7 cellular contexts compared by ENCODE assay signal in genomic region chr14:21105095-21105494, GRCh38. TPM values are rescaled to one million over a fixed set of nuclear protein-coding genes. Genes with fewer than 3 reads are reported as not detected.
DNase-seq lines count a peak whose midpoint lies in the region; ATAC-seq, FAIRE-seq and TF ChIP-seq lines count a peak whose summit lies in the region.

No MANE protein-coding gene starts in this region.

- ATAC-seq in WTC11, result no peak
- no peak for ATAC-seq in stimulated activated memory B cell treated with anti-CD40 and anti-IgM and Interleukin-4, amounts not matched to agents 10 μg/mL and 1 μg/mL and 100 μg/mL, for 72 hours

- H3K27me3 ChIP-seq in HUES64 (ENCODE audit: insufficient read depth, low read length) (no peaks in the 10 kb centered on the region), keratinocyte (ENCODE audit: control insufficient read depth, extremely low read depth, insufficient read depth, low read length) (no peaks in the 10 kb centered on the region)

- H3K4me3 Mint-ChIP-seq in WTC11, result peak overlapping the region; percentile 93
- H3K4me3 Mint-ChIP-seq in stimulated activated memory B cell treated with anti-CD40 and anti-IgM and Interleukin-4, amounts not matched to agents 10 μg/mL and 1 μg/mL and 100 μg/mL, for 72 hours, result no peak overlapping the region

- H3K9me1 ChIP-seq in keratinocyte (ENCODE audit: control insufficient read depth, extremely low read depth, insufficient read depth, low read length), result no peaks in the 10 kb centered on the region

- H3K4me2 ChIP-seq in keratinocyte (ENCODE audit: control insufficient read depth, extremely low read depth, insufficient read depth, low read depth, low read length), result peak overlapping the region; percentile 0

- peak overlapping the region; percentile 99; the same call in 1 of the 2 replicates for H3K9ac ChIP-seq in HUES64 (ENCODE audit: low read depth, low read length)
- no peak overlapping the region for H3K9ac ChIP-seq in keratinocyte (ENCODE audit: control insufficient read depth, extremely low read depth, insufficient read depth, low read length)

- peak overlapping the region; percentile 87; the same call in 1 of the 2 replicates for H3K27ac Mint-ChIP-seq in WTC11
- H3K27ac Mint-ChIP-seq in stimulated activated memory B cell treated with anti-CD40 and anti-IgM and Interleukin-4, amounts not matched to agents 10 μg/mL and 1 μg/mL and 100 μg/mL, for 72 hours, result peak overlapping the region; percentile 76

- CTCF ChIA-PET in WTC11 (lab: Charles Lee), result interaction anchor here (0.8 to 8.6 kb wide), 23 partner anchors 10 to 570 kb away, joined by 3 to 321 read pairs (median 5); partner anchors contain the start of genes ARHGEF40 and NDRG2

- H3K4me1 ChIP-seq in HUES64 (ENCODE audit: insufficient read depth, low read length) (peaks cover 46% of the 10 kb centered on the region), keratinocyte (ENCODE audit: control insufficient read depth, extremely low read depth, insufficient read depth, low read length) (peaks cover 69% of the 10 kb centered on the region)

- TF ChIP-seq CTCF in WTC11 (IDR thresholded peaks at IDR 0.05), result no peak
- no peak for TF ChIP-seq CTCF in keratinocyte (optimal IDR thresholded peaks at IDR 0.05 in 1 of 3, IDR thresholded peaks at IDR 0.05 in 1 of 3, conservative IDR thresholded peaks at IDR 0.05 in 1 of 3; ENCODE audit: extremely low read depth in 1 of 3, insufficient read depth in 2 of 3, low read length in 3 of 3)

- no peaks in the 10 kb centered on the region for H3K27me3 Mint-ChIP-seq in WTC11 (ENCODE audit: low read depth)
- peaks cover 19% of the 10 kb centered on the region for H3K27me3 Mint-ChIP-seq in stimulated activated memory B cell treated with anti-CD40 and anti-IgM and Interleukin-4, amounts not matched to agents 10 μg/mL and 1 μg/mL and 100 μg/mL, for 72 hours

- FAIRE-seq in keratinocyte (lab: Jason Lieb, UNC), result no peak

- no peak overlapping the region for H2AFZ ChIP-seq in keratinocyte (ENCODE audit: control insufficient read depth, low read length)

- H3K9me3 Mint-ChIP-seq in WTC11, result no peaks in the 10 kb centered on the region
- H3K9me3 Mint-ChIP-seq in stimulated activated memory B cell treated with anti-CD40 and anti-IgM and Interleukin-4, amounts not matched to agents 10 μg/mL and 1 μg/mL and 100 μg/mL, for 72 hours, result no peaks in the 10 kb centered on the region

- peaks cover 14% of the 10 kb centered on the region for H3K79me2 ChIP-seq in keratinocyte (ENCODE audit: control insufficient read depth, insufficient read depth, low read length)

- no peak for DNase-seq in WTC11 (ENCODE audit: low spot score)
- no peak for DNase-seq in keratinocyte (ENCODE audit: low read depth, low spot score)
- no peak for DNase-seq in T-helper 9 cell
- DNase-seq in NCI-H187 treated with DMSO at 0.1 percent for 48 hours (lab: John Stamatoyannopoulos, UW), result no peak
- no peak for DNase-seq in NCI-H2081 (lab: John Stamatoyannopoulos, UW)

- no peak overlapping the region; the same call in 1 of the 2 replicates for H3K27ac ChIP-seq in HUES64 (ENCODE audit: low read depth, low read length)
- H3K27ac ChIP-seq in keratinocyte (ENCODE audit: control insufficient read depth, insufficient read depth, low read length), result no peak overlapping the region

- H3K4me1 Mint-ChIP-seq in WTC11, result peaks cover 72% of the 10 kb centered on the region
- H3K4me1 Mint-ChIP-seq in stimulated activated memory B cell treated with anti-CD40 and anti-IgM and Interleukin-4, amounts not matched to agents 10 μg/mL and 1 μg/mL and 100 μg/mL, for 72 hours, result peaks cover 34% of the 10 kb centered on the region

- no peaks in the 10 kb centered on the region for H4K20me1 ChIP-seq in keratinocyte (ENCODE audit: control insufficient read depth, extremely low read depth, insufficient read depth, low read length)

- H3K36me3 ChIP-seq in HUES64 (ENCODE audit: insufficient read depth, low read length) (no peaks in the 10 kb centered on the region), keratinocyte (ENCODE audit: control insufficient read depth in 2 of 2, extremely low read depth in 1 of 2, insufficient read depth in 2 of 2, low read length in 2 of 2) (no peaks in the 10 kb centered on the region)

- dilution Hi-C loops in keratinocyte (cut with MboI; ENCODE audit: extremely low pct_ligation_motif_present, low sequenced_read_pairs), result no loop called here

- H3K36me3 Mint-ChIP-seq in WTC11, result no peaks in the 10 kb centered on the region
- H3K36me3 Mint-ChIP-seq in stimulated activated memory B cell treated with anti-CD40 and anti-IgM and Interleukin-4, amounts not matched to agents 10 μg/mL and 1 μg/mL and 100 μg/mL, for 72 hours, result no peaks in the 10 kb centered on the region

- peak overlapping the region; percentile 77; the same call in 1 of the 2 replicates for H3K4me3 ChIP-seq in HUES64 (ENCODE audit: low read length)
- no peak overlapping the region for H3K4me3 ChIP-seq in keratinocyte (ENCODE audit: control insufficient read depth in 2 of 3, extremely low read depth in 1 of 3, insufficient read depth in 2 of 3, low read depth in 1 of 3, low read length in 3 of 3)

- H3K9me3 ChIP-seq in HUES64 (ENCODE audit: insufficient read depth, low read depth, low read length) (no peaks in the 10 kb centered on the region), keratinocyte (ENCODE audit: control insufficient read depth, low read depth, low read length) (no peaks in the 10 kb centered on the region)

- POLR2A ChIA-PET in WTC11 (lab: Charles Lee), result interaction anchor here (0.6 to 3.9 kb wide), 6 partner anchors 11 to 36 kb away, joined by 3 to 40 read pairs (median 6); partner anchors contain the start of gene ARHGEF40

- WGBS in HUES64, result 98% methylated on average over 8 of the region's 8 CpGs

TF ChIP-seq in WTC11, 78 proteins besides CTCF, POLR2A, EP300 and RAD21 (continues in another document):
- TF ChIP-seq TEAD1 (CRISPR knock-in tag; IDR thresholded peaks at IDR 0.05), result no peak

RNA-seq across cellular contexts. Expression of gene TMEM253, which starts 4.2 kb away (rescaled TPM):
- polyA plus RNA-seq in HUES64 (2013, experiment 1 of 2), result 1.5 TPM
- 0.63 TPM for polyA plus RNA-seq in HUES64 (2013, experiment 2 of 2)
- total RNA-seq in WTC11 (2021), result 1.7 to 2.2 TPM (median 1.9 TPM) in 3 replicates
- 1.1 to 1.4 TPM (median 1.3 TPM) in 3 replicates for polyA plus RNA-seq in keratinocyte
- polyA plus RNA-seq in keratinocyte (2011; ENCODE audit: low read depth), result 1.2 TPM
- polyA plus RNA-seq in keratinocyte (2011; cell fraction: cytosol; rRNA removed), result 0.74 and 1.1 TPM in 2 replicates
- 1.7 and 1.8 TPM in 2 replicates for polyA plus RNA-seq in keratinocyte (2011; cell fraction: nucleus; rRNA removed)
- polyA plus RNA-seq in keratinocyte (2012; ENCODE audit: low replicate concordance), result 1.4 and 2.1 TPM in 2 replicates
- polyA minus RNA-seq in keratinocyte, result 0.63 to 1.9 TPM (median 1.2 TPM) in 3 replicates
- not detected for polyA minus RNA-seq in keratinocyte (2011; cell fraction: cytosol; rRNA and poly(A)+ RNA removed)
- polyA minus RNA-seq in keratinocyte (2011; cell fraction: nucleus; rRNA and poly(A)+ RNA removed), result 0.53 TPM in 1 of 2 replicates, not detected in the other

RNA-seq across cellular contexts. Expression of gene ZNF219, which starts 6.6 kb away (rescaled TPM):
- polyA plus RNA-seq in HUES64 (2013, experiment 1 of 2), result 83.6 TPM
- polyA plus RNA-seq in HUES64 (2013, experiment 2 of 2), result 87.7 TPM
- 149 to 154 TPM (median 149 TPM) in 3 replicates for total RNA-seq in WTC11 (2021)
- polyA plus RNA-seq in keratinocyte, result 23.1 to 35.3 TPM (median 24.8 TPM) in 3 replicates
- polyA plus RNA-seq in keratinocyte (2011; ENCODE audit: low read depth), result 3.3 TPM
- 13.6 and 54.2 TPM in 2 replicates for polyA plus RNA-seq in keratinocyte (2011; cell fraction: cytosol; rRNA removed)
- polyA plus RNA-seq in keratinocyte (2011; cell fraction: nucleus; rRNA removed), result 92.2 and 119 TPM in 2 replicates
- 23.8 and 28.7 TPM in 2 replicates for polyA plus RNA-seq in keratinocyte (2012; ENCODE audit: low replicate concordance)
- 16.3 to 21.7 TPM (median 21.3 TPM) in 3 replicates for polyA minus RNA-seq in keratinocyte
- polyA minus RNA-seq in keratinocyte (2011; cell fraction: cytosol; rRNA and poly(A)+ RNA removed), result 57.2 TPM
- polyA minus RNA-seq in keratinocyte (2011; cell fraction: nucleus; rRNA and poly(A)+ RNA removed), result 23.7 and 26.5 TPM in 2 replicates

RNA-seq across cellular contexts. Expression of gene ARHGEF40, which starts 35.0 kb away (rescaled TPM):
- 43.1 TPM for polyA plus RNA-seq in HUES64 (2013, experiment 1 of 2)
- polyA plus RNA-seq in HUES64 (2013, experiment 2 of 2), result 44.1 TPM
- 58.6 to 74.2 TPM (median 58.8 TPM) in 3 replicates for total RNA-seq in WTC11 (2021)
- polyA plus RNA-seq in keratinocyte, result 8.7 to 14.4 TPM (median 11.9 TPM) in 3 replicates
- 7.7 TPM for polyA plus RNA-seq in keratinocyte (2011; ENCODE audit: low read depth)
- 10.9 and 11.1 TPM in 2 replicates for polyA plus RNA-seq in keratinocyte (2011; cell fraction: cytosol; rRNA removed)
- polyA plus RNA-seq in keratinocyte (2011; cell fraction: nucleus; rRNA removed), result 34.3 and 52.7 TPM in 2 replicates
- polyA plus RNA-seq in keratinocyte (2012; ENCODE audit: low replicate concordance), result 7.0 and 8.0 TPM in 2 replicates
- polyA minus RNA-seq in keratinocyte, result 10.5 to 39.4 TPM (median 26.2 TPM) in 3 replicates
- 9.4 TPM for polyA minus RNA-seq in keratinocyte (2011; cell fraction: cytosol; rRNA and poly(A)+ RNA removed)
- polyA minus RNA-seq in keratinocyte (2011; cell fraction: nucleus; rRNA and poly(A)+ RNA removed), result 14.1 and 16.1 TPM in 2 replicates

RNA-seq across cellular contexts. Expression of gene RNASE8, which starts 47.5 kb away (rescaled TPM):
- not detected for polyA plus RNA-seq in HUES64 (2013, experiment 1 of 2)
- polyA plus RNA-seq in HUES64 (2013, experiment 2 of 2), result not detected
- total RNA-seq in WTC11 (2021), result not detected in 3 replicates
- not detected in 3 replicates for polyA plus RNA-seq in keratinocyte
- 0.45 TPM for polyA plus RNA-seq in keratinocyte (2011; ENCODE audit: low read depth)
- not detected in 2 replicates for polyA plus RNA-seq in keratinocyte (2011; cell fraction: cytosol; rRNA removed)
- not detected in 2 replicates for polyA plus RNA-seq in keratinocyte (2011; cell fraction: nucleus; rRNA removed)
- polyA plus RNA-seq in keratinocyte (2012; ENCODE audit: low replicate concordance), result 0.63 TPM in 1 of 2 replicates, not detected in the other
- polyA minus RNA-seq in keratinocyte, result not detected in 3 replicates
- polyA minus RNA-seq in keratinocyte (2011; cell fraction: cytosol; rRNA and poly(A)+ RNA removed), result not detected
- not detected in 2 replicates for polyA minus RNA-seq in keratinocyte (2011; cell fraction: nucleus; rRNA and poly(A)+ RNA removed)

RNA-seq across cellular contexts. Expression of gene OR5AU1, which starts 50.8 kb away (rescaled TPM):
- not detected for polyA plus RNA-seq in HUES64 (2013, experiment 1 of 2)
- not detected for polyA plus RNA-seq in HUES64 (2013, experiment 2 of 2)
- total RNA-seq in WTC11 (2021), result not detected in 3 replicates
- not detected in 3 replicates for polyA plus RNA-seq in keratinocyte
- polyA plus RNA-seq in keratinocyte (2011; ENCODE audit: low read depth), result not detected
- not detected in 2 replicates for polyA plus RNA-seq in keratinocyte (2011; cell fraction: cytosol; rRNA removed)
- not detected in 2 replicates for polyA plus RNA-seq in keratinocyte (2011; cell fraction: nucleus; rRNA removed)
- not detected in 2 replicates for polyA plus RNA-seq in keratinocyte (2012; ENCODE audit: low replicate concordance)
- polyA minus RNA-seq in keratinocyte, result not detected in 3 replicates
- not detected for polyA minus RNA-seq in keratinocyte (2011; cell fraction: cytosol; rRNA and poly(A)+ RNA removed)
- polyA minus RNA-seq in keratinocyte (2011; cell fraction: nucleus; rRNA and poly(A)+ RNA removed), result not detected in 2 replicates
